In the genomic region with DNA sequence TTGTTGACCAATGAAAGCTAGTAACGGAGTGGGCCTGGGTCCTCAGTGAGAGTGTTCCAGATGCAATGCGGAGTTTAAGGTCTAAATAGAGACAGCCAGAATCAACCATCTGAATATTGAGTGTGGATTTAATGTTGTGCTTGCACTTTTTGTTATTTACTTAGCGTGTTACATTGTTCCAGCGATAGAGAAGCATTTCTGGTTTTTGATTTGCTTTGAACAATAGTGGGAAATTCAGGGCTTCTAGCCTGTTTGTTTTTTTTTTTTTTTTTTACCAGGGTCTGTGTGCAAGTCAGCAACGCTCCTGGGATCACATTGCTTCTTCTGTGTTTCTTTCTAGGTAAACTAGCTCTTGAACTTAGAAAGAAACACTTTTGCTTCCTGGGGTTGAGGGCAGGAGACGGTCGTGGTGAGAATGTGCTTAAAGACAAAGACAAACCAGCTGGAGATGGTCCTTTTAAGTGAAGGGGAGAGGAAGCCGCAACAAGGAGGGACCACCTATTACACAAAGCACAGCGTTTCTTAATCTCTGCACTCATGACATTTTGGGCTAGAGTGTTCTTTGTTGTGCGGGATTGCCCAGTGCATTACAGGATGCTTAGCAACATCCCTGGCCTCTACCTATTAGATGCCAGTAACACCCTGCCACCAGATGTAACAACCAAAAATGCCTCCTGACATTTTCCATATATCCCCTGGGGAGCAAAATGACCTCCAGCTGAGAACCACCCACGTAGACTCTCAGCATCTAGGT, we compare ENCODE assay signal across 18 cellular contexts.
A peak's percentile ranks its signal among the peaks of the same experiment; 100 is the strongest.
DNase-seq lines count a peak whose midpoint lies in the region; FAIRE-seq lines count a peak whose summit lies in the region.
"Had no signal": no experiment of that assay in that cellular context is flagged by ENCODE, and none has a peak within 500 bp of the region (broad histone marks: within the 10 kb centered on the region; RNA-seq: fewer than 3 reads in every experiment).

No MANE protein-coding gene starts in this region.

- H3K9ac ChIP-seq in HUES48 (ENCODE audit: low read depth, low read length): no peak overlapping the region
- no peak overlapping the region for H3K9ac ChIP-seq in endocrine pancreas (ENCODE audit: control insufficient read depth, insufficient read depth, low read length)
- no peak overlapping the region for H3K9ac ChIP-seq in mesendoderm (ENCODE audit: low read length)

- peaks cover 18% of the 10 kb centered on the region; the same call in 1 of the 2 replicates for H3K36me3 ChIP-seq in HUES48 (ENCODE audit: control insufficient read depth, insufficient read depth, low read length)
- no peaks in the 10 kb centered on the region for H3K36me3 ChIP-seq in endocrine pancreas (ENCODE audit: control insufficient read depth, insufficient read depth, low read length)
- H3K36me3 ChIP-seq in mesendoderm (ENCODE audit: control insufficient read depth, insufficient read depth, low read length): no peaks in the 10 kb centered on the region
- peaks cover 0 to 2% of the 10 kb centered on the region in 2 donors for H3K36me3 ChIP-seq in small intestine (ENCODE audit: control insufficient read depth in 2 of 2, insufficient read depth in 2 of 2, low read length in 2 of 2)
- H3K36me3 ChIP-seq: MG63 had no signal

- H3K27me3 ChIP-seq in HUES48 (ENCODE audit: control insufficient read depth, insufficient read depth, low read length): no peaks in the 10 kb centered on the region
- no peaks in the 10 kb centered on the region for H3K27me3 ChIP-seq in endocrine pancreas (ENCODE audit: control insufficient read depth, insufficient read depth, low read length)
- H3K27me3 ChIP-seq in mesendoderm (ENCODE audit: insufficient read depth, low read length, poor library complexity): no peaks in the 10 kb centered on the region
- H3K27me3 ChIP-seq in small intestine (ENCODE audit: control insufficient read depth in 2 of 2, insufficient read depth in 2 of 2, low read length in 2 of 2): no peaks in the 10 kb centered on the region
- H3K27me3 ChIP-seq: MG63 had no signal

- no peak overlapping the region for H4K8ac ChIP-seq in mesendoderm (ENCODE audit: low read depth, low read length)

- no peaks in the 10 kb centered on the region for H3K79me1 ChIP-seq in mesendoderm (ENCODE audit: low read length)

- peak; percentile 10 for DNase-seq in NCI-H748 (lab: John Stamatoyannopoulos, UW; ENCODE audit: unreplicated experiment)
- no peak for DNase-seq in NCI-H748 treated with DMSO at 0.1 percent for 48 hours (lab: John Stamatoyannopoulos, UW)
- DNase-seq in mesendoderm: peak; percentile 3
- DNase-seq in small intestine: no peak
- no peak for DNase-seq in NCI-H2227 treated with DMSO at 0.1 percent for 48 hours (lab: John Stamatoyannopoulos, UW)
- no peak for DNase-seq in activated CD4-positive, CD25-positive, alpha-beta regulatory T cell treated with anti-CD3 and anti-CD28 coated beads, Interleukin-2, amount 50 U/mL, for 72 hours
- DNase-seq: 8988T; CD4-positive, alpha-beta memory T cell; DMS79; Karpas-422; MG63; NCI-H1092 treated with DMSO at 0.1 percent for 48 hours; NCI-H2107 had no signal

- no peaks in the 10 kb centered on the region for H3K79me2 ChIP-seq in mesendoderm (ENCODE audit: control insufficient read depth, insufficient read depth, low read length)

- H3K56ac ChIP-seq in mesendoderm (ENCODE audit: low read length): no peak overlapping the region

- WGBS in mesendoderm (ENCODE audit: extremely low coverage, insufficient coverage, low lambda C conversion rate): no CpG with 5 or more reads among the region's 11 CpGs
- WGBS in small intestine, 3 donors: 86 to 94% (median 94%) methylated on average over 11 of the region's 11 CpGs

- H4K5ac ChIP-seq in mesendoderm (ENCODE audit: low read length): no peak overlapping the region

- no peak overlapping the region for H3K18ac ChIP-seq in mesendoderm (ENCODE audit: low read length)

- no peak overlapping the region for H2AK5ac ChIP-seq in mesendoderm (ENCODE audit: low read length)

- peak overlapping the region; percentile 75 for H3K27ac ChIP-seq in HUES48 (ENCODE audit: low read depth, low read length)
- H3K27ac ChIP-seq in mesendoderm (ENCODE audit: low read depth, low read length): no peak overlapping the region
- H3K27ac ChIP-seq in small intestine (ENCODE audit: low read depth in 1 of 2, low read length in 1 of 2): no peak overlapping the region

- peaks cover 21% of the 10 kb centered on the region for H3K4me1 ChIP-seq in HUES48 (ENCODE audit: control insufficient read depth, insufficient read depth, low read length)
- no peaks in the 10 kb centered on the region for H3K4me1 ChIP-seq in endocrine pancreas (ENCODE audit: control insufficient read depth, insufficient read depth, low read length)
- H3K4me1 ChIP-seq in mesendoderm (ENCODE audit: control insufficient read depth, low read depth, low read length): no peaks in the 10 kb centered on the region
- no peaks in the 10 kb centered on the region for H3K4me1 ChIP-seq in small intestine (ENCODE audit: control insufficient read depth in 2 of 2, insufficient read depth in 1 of 2, low read depth in 1 of 2, low read length in 1 of 2)

- H3K4ac ChIP-seq in mesendoderm (ENCODE audit: low read depth, low read length): no peak overlapping the region

- H3K9me3 ChIP-seq in HUES48 (ENCODE audit: control insufficient read depth, insufficient read depth, low read length) (no peaks in the 10 kb centered on the region), endocrine pancreas (ENCODE audit: control insufficient read depth, low read length) (no peaks in the 10 kb centered on the region), small intestine (ENCODE audit: control insufficient read depth, low read depth) (no peaks in the 10 kb centered on the region)
- H3K9me3 ChIP-seq: MG63 had no signal

- no peak overlapping the region for H3K4me2 ChIP-seq in mesendoderm (ENCODE audit: low read length)

- no peak overlapping the region for H2BK15ac ChIP-seq in mesendoderm (replicated peaks; ENCODE audit: low read depth)

- no peak for FAIRE-seq in small intestine (lab: Jason Lieb, UNC)
- FAIRE-seq: D721Med, G401.6, GM12878 had no signal

- H2BK5ac ChIP-seq in mesendoderm (ENCODE audit: low read length): no peak overlapping the region

- H2BK120ac ChIP-seq in mesendoderm (ENCODE audit: low read depth, low read length): no peak overlapping the region

- H3K23ac ChIP-seq in mesendoderm (ENCODE audit: low read length): no peak overlapping the region

- H3K4me3 ChIP-seq in HUES48 (ENCODE audit: low read depth, low read length) (no peak overlapping the region), endocrine pancreas (ENCODE audit: control insufficient read depth, insufficient read depth, low read length) (peak overlapping the region; percentile 32), mesendoderm (ENCODE audit: low read length) (no peak overlapping the region), small intestine (ENCODE audit: low read depth in 1 of 2, low read length in 2 of 2) (no peak overlapping the region)
- H3K4me3 ChIP-seq: GM12878, MG63 had no signal

Comparison
In these comparisons a context has a peak if more than half of its experiments do, and no peak if none do; other contexts are left out.
1. DNase-seq: peak in NCI-H748 (single experiment) and mesendoderm (single experiment); none in NCI-H748 treated with DMSO at 0.1 percent for 48 hours (single experiment), small intestine (single experiment), NCI-H2227 treated with DMSO at 0.1 percent for 48 hours (single experiment) and activated CD4-positive, CD25-positive, alpha-beta regulatory T cell treated with anti-CD3 and anti-CD28 coated beads, Interleukin-2, amount 50 U/mL, for 72 hours (single experiment).